In the genomic region with DNA sequence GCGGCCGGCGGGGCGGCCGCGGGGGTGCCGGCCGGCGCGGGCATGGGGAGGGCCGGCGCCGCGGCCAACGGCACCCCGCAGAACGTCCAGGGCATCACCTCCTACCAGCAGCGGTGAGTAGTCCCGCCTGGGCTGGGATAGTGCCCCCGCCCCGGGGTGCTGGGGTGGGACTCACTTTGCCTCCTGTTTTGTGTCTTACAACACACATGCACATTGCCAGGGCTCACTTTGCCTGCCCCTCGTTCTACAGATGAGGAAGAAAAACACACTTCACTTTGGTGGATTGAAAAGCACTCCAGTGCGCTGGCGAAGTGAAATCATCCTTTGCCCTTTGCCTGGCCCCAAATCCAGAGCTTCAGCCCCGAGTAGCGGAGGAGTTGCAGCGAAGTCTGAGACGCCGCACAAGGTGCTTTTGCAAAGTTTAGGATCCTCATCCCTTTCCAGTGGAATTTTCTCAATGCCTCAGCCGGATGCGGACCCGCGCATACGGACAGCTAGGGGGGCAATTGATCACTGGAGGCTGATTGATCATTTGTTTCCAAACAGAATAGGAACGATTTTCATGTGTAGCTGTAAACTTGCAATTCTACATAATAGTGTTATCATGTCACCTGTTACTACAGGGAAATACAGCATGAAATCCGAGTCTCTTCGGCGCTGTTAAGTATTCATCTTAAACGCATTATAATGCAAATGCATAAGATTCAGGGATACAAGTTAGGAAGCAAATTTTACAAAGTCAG, we compare ENCODE assay signal across 10 cellular contexts. TPM values are rescaled to one million over a fixed set of nuclear protein-coding genes. Genes with fewer than 3 reads are reported as not detected.
DNase-seq lines count a peak whose midpoint lies in the region; TF ChIP-seq lines count a peak whose summit lies in the region.
"Had no signal": no experiment of that assay in that cellular context is flagged by ENCODE, and none has a peak within 500 bp of the region (broad histone marks: within the 10 kb centered on the region; RNA-seq: fewer than 3 reads in every experiment).

No MANE protein-coding gene starts in this region.

- WGBS in stomach, 5 donors, result 5 to 10% (median 6%) methylated on average over 17 to 39 of the region's 39 CpGs

- DNase-seq in NCI-H1105 treated with DMSO at 0.1 percent for 48 hours (lab: John Stamatoyannopoulos, UW) (peak; percentile 42), NCI-H1105 (lab: John Stamatoyannopoulos, UW) (no peak), SJCRH30 (peak; percentile 41 to 62), stomach (no peak), GF-D8 (lab: John Stamatoyannopoulos, UW) (no peak), NAMALWA (ENCODE audit: low spot score) (no peak)
- DNase-seq in CD8-positive, alpha-beta memory T cell, result no peak
- DNase-seq: activated naive CD4-positive, alpha-beta T cell treated with Interleukin-2 at 50 U/mL for 16 hours; natural killer cell had no signal

- H3K9me3 Mint-ChIP-seq in CD8-positive, alpha-beta memory T cell, result peaks cover 0 to 12% (median 8%) of the 10 kb centered on the region in 5 donors

- TF ChIP-seq EP300 in stomach (IDR thresholded peaks at IDR 0.05), result no peak

- H3K4me1 ChIP-seq in SJCRH30, result peaks cover 5% of the 10 kb centered on the region; the same call in 1 of the 2 replicates
- H3K4me1 ChIP-seq in iPS-15b (ENCODE audit: control insufficient read depth, insufficient read depth, low read length), result peaks cover 20% of the 10 kb centered on the region
- peaks cover 14 to 50% (median 40%) of the 10 kb centered on the region in 4 donors for H3K4me1 ChIP-seq in stomach
- peaks cover 1% of the 10 kb centered on the region for H3K4me1 ChIP-seq in CD8-positive, alpha-beta memory T cell (ENCODE audit: insufficient read depth, low read length)

- peaks cover 39 to 58% of the 10 kb centered on the region in 2 donors for H3K27me3 Mint-ChIP-seq in CD8-positive, alpha-beta memory T cell

- peak overlapping the region; percentile 64 for H3K4me3 ChIP-seq in SJCRH30
- H3K4me3 ChIP-seq in iPS-15b (ENCODE audit: low read depth, low read length), result peak overlapping the region; percentile 62
- H3K4me3 ChIP-seq in stomach, result peak overlapping the region; percentile 48 to 59 (median 50)
- H3K4me3 ChIP-seq in CD8-positive, alpha-beta memory T cell (ENCODE audit: low read length), result no peak overlapping the region

- intact Hi-C loops in stomach (cut with DNase I; ENCODE audit: low total_unique reads), result no loop called here

- no peaks in the 10 kb centered on the region for H3K9me3 ChIP-seq in SJCRH30 (replicated peaks)
- H3K9me3 ChIP-seq in iPS-15b (ENCODE audit: control insufficient read depth, insufficient read depth, low read length), result no peaks in the 10 kb centered on the region
- no peaks in the 10 kb centered on the region for H3K9me3 ChIP-seq in stomach
- H3K9me3 ChIP-seq in CD8-positive, alpha-beta memory T cell (ENCODE audit: low read length), result no peaks in the 10 kb centered on the region

- H3K4me3 Mint-ChIP-seq in CD8-positive, alpha-beta memory T cell, result peak overlapping the region in 1 of 7 donors; percentile 32
- H3K4me3 Mint-ChIP-seq: natural killer cell had no signal

- CTCF ChIA-PET in CD8-positive, alpha-beta memory T cell (lab: Charles Lee), result no interaction called here

- H3K9ac ChIP-seq in iPS-15b (ENCODE audit: low read depth, low read length), result no peak overlapping the region

- no peak for TF ChIP-seq CTCF in stomach (IDR thresholded peaks at IDR 0.05)

- H3K36me3 ChIP-seq in SJCRH30, result no peaks in the 10 kb centered on the region
- H3K36me3 ChIP-seq in iPS-15b (ENCODE audit: control insufficient read depth, insufficient read depth, low read length), result no peaks in the 10 kb centered on the region
- no peaks in the 10 kb centered on the region for H3K36me3 ChIP-seq in stomach
- no peaks in the 10 kb centered on the region for H3K36me3 ChIP-seq in CD8-positive, alpha-beta memory T cell (ENCODE audit: insufficient read depth, low read length)

- H3K36me3 Mint-ChIP-seq in CD8-positive, alpha-beta memory T cell, result peaks cover 0 to 4% (median 0%) of the 10 kb centered on the region in 3 donors
- H3K36me3 Mint-ChIP-seq: natural killer cell had no signal

- peaks cover 4 to 11% (median 7%) of the 10 kb centered on the region in 3 donors for H3K4me1 Mint-ChIP-seq in CD8-positive, alpha-beta memory T cell

- H3K27ac ChIP-seq in SJCRH30 (no peak overlapping the region), stomach (peak overlapping the region in 2 of 5 donors; percentile 5 to 42)
- H3K27ac ChIP-seq in CD8-positive, alpha-beta memory T cell (ENCODE audit: low read depth, low read length), result no peak overlapping the region

- POLR2A ChIA-PET in CD8-positive, alpha-beta memory T cell (lab: Charles Lee), result no interaction called here

- TF ChIP-seq POLR2A in stomach (IDR thresholded peaks at IDR 0.05), result no peak

- H3K27me3 ChIP-seq in SJCRH30 (no peaks in the 10 kb centered on the region), iPS-15b (ENCODE audit: control insufficient read depth, insufficient read depth, low read length) (peaks cover 75% of the 10 kb centered on the region), stomach (peaks cover 0 to 84% (median 43%) of the 10 kb centered on the region in 3 donors)
- H3K27me3 ChIP-seq in CD8-positive, alpha-beta memory T cell (ENCODE audit: insufficient read depth, low read length, poor library complexity, severe bottlenecking), result peaks cover under 1% of the 10 kb centered on the region

- H3K27ac Mint-ChIP-seq in CD8-positive, alpha-beta memory T cell, result no peak overlapping the region
- H3K27ac Mint-ChIP-seq: natural killer cell had no signal

RNA-seq across cellular contexts. Expression of a gene that starts 3.6 kb away (rescaled TPM):
- 1.3 and 1.8 TPM in 2 replicates for total RNA-seq in SJCRH30 (2014; rRNA removed; shearing (Covaris generic))
- 1 to 10 TPM in 2 of 5 donors, under 1 TPM in 2, not detected in 1; under 0.01 to 7.9 (median 2.0) TPM for total RNA-seq in stomach
- polyA plus RNA-seq in stomach, result 1 to 10 TPM in 1 of 3 donors, under 1 TPM in 2; 0.35 to 1.6 (median 0.76) TPM
- not detected for total RNA-seq in CD8-positive, alpha-beta memory T cell
- not detected for polyA plus RNA-seq in CD8-positive, alpha-beta memory T cell
- total RNA-seq: natural killer cell had no signal

Comparison
In these comparisons a context has a peak if more than half of its experiments do, and no peak if none do; other contexts are left out.
1. DNase-seq: peak in NCI-H1105 treated with DMSO at 0.1 percent for 48 hours (single experiment) and SJCRH30 (2 of 2); none in NCI-H1105 (single experiment), stomach (single experiment), GF-D8 (single experiment), CD8-positive, alpha-beta memory T cell (0 of 5) and NAMALWA (single experiment).